In the genomic region with DNA sequence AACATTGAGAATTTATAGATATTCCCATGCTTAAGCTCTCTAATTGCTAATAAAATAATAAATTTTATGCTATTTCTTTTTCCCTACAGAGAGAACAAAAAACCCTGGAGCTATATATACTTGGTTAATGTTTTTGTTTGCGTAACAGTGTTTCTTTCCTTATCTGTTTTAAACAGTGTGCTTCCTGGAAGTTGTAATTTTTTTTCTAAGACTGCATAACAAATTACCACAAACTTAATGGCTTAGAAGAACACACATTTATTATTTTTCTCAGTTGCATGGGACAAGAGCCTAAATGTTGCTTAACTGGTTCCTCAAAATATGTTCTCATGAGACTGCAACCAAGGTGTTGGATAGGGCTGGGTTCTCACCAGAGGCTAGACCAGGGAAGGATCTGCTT, we compare ENCODE assay signal across 17 cellular contexts.
"Had no signal": no experiment of that assay in that cellular context is flagged by ENCODE, and none has a peak within 500 bp of the region (broad histone marks: within the 10 kb centered on the region; RNA-seq: fewer than 3 reads in every experiment).

No MANE protein-coding gene starts in this region.

- H2AFZ ChIP-seq: parathyroid adenoma had no signal

- DNase-seq: effector memory CD8-positive, alpha-beta T cell; erythroblast; glutamatergic neuron; left colon; left ventricle myocardium superior; naive B cell; retina; right lobe of liver; stimulated activated CD4-positive, alpha-beta T cell treated with anti-CD3 and anti-CD28 coated beads, Interleukin-4, amount 100 ng/mL, for 1 hour; stimulated activated CD8-positive, alpha-beta memory T cell treated with anti-CD3 and anti-CD28 coated beads, Interleukin-4, amount 100 ng/mL, for 48 hours; tibial artery; upper lobe of left lung; uterus had no signal

- H3K4me1 ChIP-seq: gastroesophageal sphincter, parathyroid adenoma, prostate gland, right lobe of liver, tibial artery, upper lobe of left lung, uterus had no signal

- H3K9me3 ChIP-seq: gastroesophageal sphincter, prostate gland, right lobe of liver, tibial artery, upper lobe of left lung, uterus had no signal

- H3K4me3 ChIP-seq: gastroesophageal sphincter, lung, prostate gland, right lobe of liver, tibial artery, upper lobe of left lung, uterus had no signal

- H3K79me2 ChIP-seq: parathyroid adenoma had no signal

- H3K36me3 ChIP-seq: gastroesophageal sphincter, prostate gland, right lobe of liver, tibial artery, upper lobe of left lung, uterus had no signal

- H3K9ac ChIP-seq: parathyroid adenoma had no signal

- H3K27me3 ChIP-seq: gastroesophageal sphincter, right lobe of liver, tibial artery, upper lobe of left lung, uterus had no signal

- H3K27ac ChIP-seq: gastroesophageal sphincter, parathyroid adenoma, prostate gland, right lobe of liver, tibial artery, upper lobe of left lung, uterus had no signal
